In the genomic region with DNA sequence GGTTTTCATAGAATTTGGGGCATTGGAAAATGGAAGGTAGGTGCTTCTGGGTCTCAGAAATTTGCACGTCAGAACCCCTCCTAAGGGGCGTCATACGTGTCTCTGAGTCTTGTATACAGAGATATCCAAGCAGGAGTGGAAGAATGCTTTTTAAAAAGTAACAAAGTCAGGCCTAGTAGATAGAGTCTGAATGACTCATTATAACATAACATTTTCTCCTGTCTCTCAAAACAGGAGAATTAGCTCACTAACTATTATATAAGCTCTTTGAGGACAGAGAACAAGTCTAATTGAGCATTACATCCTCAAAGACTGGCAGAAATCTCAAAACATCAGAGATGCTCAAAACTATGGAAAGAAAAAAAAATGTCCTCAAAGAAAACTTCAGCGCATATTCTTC, we compare ENCODE assay signal across 8 cellular contexts.
"Had no signal": no experiment of that assay in that cellular context is flagged by ENCODE, and none has a peak within 500 bp of the region (broad histone marks: within the 10 kb centered on the region; RNA-seq: fewer than 3 reads in every experiment).

No MANE protein-coding gene starts in this region.

- H2AFZ ChIP-seq: GM23338 had no signal

- H3K4me1 Mint-ChIP-seq: IgD-negative memory B cell had no signal

- DNase-seq: H9, HCEC 1CT, KBM-7 had no signal

- H3K9me3 Mint-ChIP-seq: IgD-negative memory B cell had no signal

- H3K4me3 ChIP-seq: GM23338 had no signal

- H3K4me3 Mint-ChIP-seq: GM23338, H9, IgD-negative memory B cell had no signal

- H3K4me2 ChIP-seq: GM23338 had no signal

- FAIRE-seq: H1, H54, HTR-8/SVneo had no signal

- H3K36me3 Mint-ChIP-seq: IgD-negative memory B cell had no signal

- ATAC-seq: GM23338 had no signal

- H3K27ac Mint-ChIP-seq: GM23338, H9, IgD-negative memory B cell had no signal
